ENCODE assay signal across 16 cellular contexts in the genomic region with DNA sequence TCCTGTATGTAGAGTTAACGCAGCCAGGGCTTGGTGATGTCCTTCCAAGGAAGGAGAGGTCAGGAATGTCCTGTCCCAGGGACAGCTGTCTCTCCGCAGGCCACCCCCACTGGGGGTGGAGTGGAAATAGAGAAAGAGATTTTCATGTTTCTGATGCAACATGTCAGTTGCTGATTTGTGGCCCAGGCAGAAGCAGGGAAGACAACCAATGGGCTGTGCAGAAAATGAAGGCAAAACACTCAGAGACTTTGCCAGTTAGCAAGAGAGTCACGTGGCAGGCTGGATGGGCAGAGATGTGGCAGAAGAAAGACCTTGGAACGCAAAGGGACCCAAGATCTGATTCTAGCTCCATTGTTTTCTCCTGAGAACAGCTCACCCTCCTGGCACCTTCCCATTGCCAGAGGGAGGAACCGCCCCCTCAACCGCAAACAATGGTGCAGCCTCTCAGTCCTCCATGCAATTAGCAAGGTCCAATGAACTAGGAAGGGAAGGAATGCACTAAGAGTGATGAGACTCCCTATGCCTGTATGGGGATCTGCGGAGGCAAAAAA.
DNase-seq lines count a peak whose midpoint lies in the region; ATAC-seq and TF ChIP-seq lines count a peak whose summit lies in the region.
"Had no signal": no experiment of that assay in that cellular context is flagged by ENCODE, and none has a peak within 500 bp of the region (broad histone marks: within the 10 kb centered on the region; RNA-seq: fewer than 3 reads in every experiment).

No MANE protein-coding gene starts in this region.

- H3K9me1 ChIP-seq in IMR-90 (ENCODE audit: insufficient read depth, low read length) = no peaks in the 10 kb centered on the region

- H4K91ac ChIP-seq in IMR-90 (ENCODE audit: insufficient read depth, low read depth, low read length) = no peak overlapping the region
- H4K91ac ChIP-seq in mesenchymal stem cell (ENCODE audit: low read length) = no peak overlapping the region

- H3K14ac ChIP-seq in IMR-90 (replicated peaks; ENCODE audit: low read depth, low read length) (no peak overlapping the region), mesenchymal stem cell (ENCODE audit: low read length in 2 of 2) (no peak overlapping the region)

- H3K4ac ChIP-seq in IMR-90 (ENCODE audit: low read depth, low read length) = no peak overlapping the region
- H3K4ac ChIP-seq in mesenchymal stem cell (ENCODE audit: low read depth in 1 of 2, low read length in 2 of 2) = no peak overlapping the region

- dilution Hi-C loops in IMR-90 (cut with HindIII; ENCODE audit: low sequenced_read_pairs, unreplicated experiment) = no loop called here

- H2AK9ac ChIP-seq in IMR-90 (replicated peaks; ENCODE audit: low read depth, low read length, poor library complexity) = peak overlapping the region; percentile 15

- H2BK15ac ChIP-seq in IMR-90 (ENCODE audit: low read depth, low read length) (no peak overlapping the region), mesenchymal stem cell (ENCODE audit: low read depth, poor library complexity, severe bottlenecking) (peak overlapping the region; percentile 45)

- no peaks in the 10 kb centered on the region for H3K9me3 ChIP-seq in IMR-90 (ENCODE audit: control insufficient read depth, insufficient read depth, low read length)
- H3K9me3 ChIP-seq in mesenchymal stem cell (ENCODE audit: control insufficient read depth, low read length) = no peaks in the 10 kb centered on the region
- H3K9me3 ChIP-seq: BE2C had no signal

- WGBS in IMR-90 (ENCODE audit: extremely low coverage in 2 of 2, insufficient read length in 1 of 2), 2 experiments = 26% methylated on average over 3 of the region's 7 CpGs; no CpG with 5 or more reads in 1 of the 2 experiments
- WGBS in mesenchymal stem cell = 68% methylated on average over 5 of the region's 7 CpGs

- CTCF ChIA-PET in IMR-90 (lab: Yijun Ruan, JAX) = interaction anchor here (0.6 to 1.7 kb wide), 4 partner anchors 16 to 187 kb away, joined by 3 to 4 read pairs (median 4); a partner anchor contains a TSS

- POLR2A ChIA-PET in IMR-90 (lab: Charles Lee; ENCODE audit: unreplicated experiment) = no interaction called here

- H3K4me2 ChIP-seq in IMR-90 (ENCODE audit: low read depth, low read length) (no peak overlapping the region), mesenchymal stem cell (ENCODE audit: low read length, poor library complexity, severe bottlenecking) (no peak overlapping the region)

- BruUV-seq in IMR-90 (replicated peaks; lab: Mats Ljungman, UMichigan) = no TSS peak

- H3K4me1 ChIP-seq in IMR-90 (ENCODE audit: control insufficient read depth, insufficient read depth, low read length) = no peaks in the 10 kb centered on the region
- no peaks in the 10 kb centered on the region for H3K4me1 ChIP-seq in mesenchymal stem cell (ENCODE audit: control insufficient read depth, insufficient read depth, low read depth, low read length)

- no peak overlapping the region for H2BK20ac ChIP-seq in IMR-90 (ENCODE audit: low read depth, low read length)

- intact Hi-C loops in IMR-90 (cut with micrococcal nuclease) = loop anchor here (2.0 to 10.0 kb wide), 5 partner anchors 60 to 575 kb away; a partner anchor contains a TSS
- intact Hi-C loops in dorsolateral prefrontal cortex (cut with DNase I) = loop anchor here (5.0 kb wide), 2 partner anchors 190 to 455 kb away; no protein-coding TSS in a partner anchor

- H2AFZ ChIP-seq in IMR-90 (replicated peaks; ENCODE audit: low read length, poor library complexity) (peak overlapping the region; percentile 32), mesenchymal stem cell (ENCODE audit: low read depth, low read length) (no peak overlapping the region)

- no peak for TF ChIP-seq POLR2A in IMR-90 (IDR thresholded peaks at IDR 0.05; ENCODE audit: low read depth, low read length)

- no peak overlapping the region for H2BK5ac ChIP-seq in IMR-90 (ENCODE audit: low read depth, low read length, poor library complexity, severe bottlenecking)
- no peak overlapping the region for H2BK5ac ChIP-seq in mesenchymal stem cell (ENCODE audit: low read depth, low read length, poor library complexity, severe bottlenecking)

- in situ Hi-C loops in IMR-90 (cut with MboI; ENCODE audit: low sequenced_read_pairs) = loop anchor here (5.0 kb wide), 1 partner anchor 460 kb away; no protein-coding TSS in a partner anchor

- H3K27ac ChIP-seq in IMR-90 (ENCODE audit: insufficient read depth, low read length) = no peak overlapping the region
- peak overlapping the region in 32 of 59 donors; percentile 2 to 74 (median 50) for H3K27ac ChIP-seq in dorsolateral prefrontal cortex
- no peak overlapping the region for H3K27ac ChIP-seq in mesenchymal stem cell (ENCODE audit: low read length, poor library complexity, severe bottlenecking)

- H3K18ac ChIP-seq in IMR-90 (ENCODE audit: low read depth, low read length) (no peak overlapping the region), mesenchymal stem cell (ENCODE audit: low read depth in 1 of 2, low read length in 2 of 2) (no peak overlapping the region)

- no peak overlapping the region for H4K8ac ChIP-seq in IMR-90 (ENCODE audit: low read depth in 2 of 2, low read length in 2 of 2)
- H4K8ac ChIP-seq in mesenchymal stem cell (ENCODE audit: low read length) = no peak overlapping the region

- H4K20me1 ChIP-seq in IMR-90 (ENCODE audit: insufficient read depth, low read length) = no peaks in the 10 kb centered on the region

- H2BK120ac ChIP-seq in IMR-90 (ENCODE audit: low read depth, low read length) (no peak overlapping the region), mesenchymal stem cell (ENCODE audit: low read depth, low read length) (no peak overlapping the region)

- no peak overlapping the region for H3K56ac ChIP-seq in IMR-90 (ENCODE audit: extremely low read depth, insufficient read depth, low read length)

- TF ChIP-seq CTCF in AG09309 (IDR thresholded peaks at IDR 0.05; ENCODE audit: control insufficient read depth, insufficient read depth, low read depth, low read length, missing control alignments) (no peak), IMR-90 (conservative IDR thresholded peaks at IDR 0.05; ENCODE audit: low read depth, low read length) (no peak), dorsolateral prefrontal cortex (IDR thresholded peaks at IDR 0.05 in 54 of 56, conservative IDR thresholded peaks at IDR 0.05 in 2 of 56; ENCODE audit: low read depth in 1 of 56, partially characterized antibody in 56 of 56) (no peak)

- H2BK12ac ChIP-seq in mesenchymal stem cell (ENCODE audit: low read length in 2 of 2) = no peak overlapping the region

- H3K79me1 ChIP-seq in IMR-90 (ENCODE audit: low read depth in 1 of 2, low read length in 2 of 2) (no peaks in the 10 kb centered on the region), mesenchymal stem cell (replicated peaks; ENCODE audit: low read length, poor library complexity, severe bottlenecking) (no peaks in the 10 kb centered on the region)

- H3K23ac ChIP-seq in IMR-90 (ENCODE audit: low read depth, low read length) = no peak overlapping the region
- H3K23ac ChIP-seq in mesenchymal stem cell (ENCODE audit: low read length in 2 of 2) = no peak overlapping the region

- no peak overlapping the region for H2AK5ac ChIP-seq in IMR-90 (ENCODE audit: low read depth, low read length)
- no peak overlapping the region for H2AK5ac ChIP-seq in mesenchymal stem cell (ENCODE audit: low read length, severe bottlenecking)

- DNase-seq in AG09309 (ENCODE audit: low read depth) (peak; percentile 11), IMR-90 (no peak), dorsolateral prefrontal cortex (peak in 5 of 10 donors; percentile 24 to 56 (median 51)), mesenchymal stem cell (no peak), NCI-H2196 treated with DMSO at 0.1 percent for 48 hours (lab: John Stamatoyannopoulos, UW; ENCODE audit: unreplicated experiment) (no peak)
- DNase-seq in stimulated activated CD4-positive, alpha-beta T cell treated with anti-CD3 and anti-CD28 coated beads, Interleukin-15, amount 100 ng/mL, for 24 hours = no peak
- DNase-seq: activated CD4-positive, alpha-beta T cell treated with anti-CD3 and anti-CD28 coated beads for 48 hours; activated gamma-delta T cell treated with Interleukin-2 at 50 U/mL for 16 hours; BE2C; cortex of kidney; GDM1; naive thymus-derived CD8-positive, alpha-beta T cell; NCI-H446; stimulated activated naive CD8-positive, alpha-beta T cell treated with anti-CD3 and anti-CD28 coated beads, Interleukin-15, Interleukin-2, amounts not matched to agents 100 U/mL and 50 U/mL, for 24 hours had no signal

- H3K9ac ChIP-seq in IMR-90 (ENCODE audit: low read depth, low read length) (no peak overlapping the region), mesenchymal stem cell (ENCODE audit: low read length) (no peak overlapping the region)

- no peak for ATAC-seq in IMR-90 (ENCODE audit: low read depth)
- ATAC-seq in HG03159 (IDR thresholded peaks at IDR 0.05; ENCODE audit: unreplicated experiment) = no peak
- no peak for ATAC-seq in HG02973 (IDR thresholded peaks at IDR 0.05; ENCODE audit: unreplicated experiment)
- ATAC-seq: naive thymus-derived CD8-positive, alpha-beta T cell; stimulated activated naive CD8-positive, alpha-beta T cell treated with anti-CD3 and anti-CD28 coated beads, Interleukin-15, Interleukin-2, amounts not matched to agents 100 U/mL and 50 U/mL, for 24 hours had no signal

- no peak for TF ChIP-seq RAD21 in IMR-90 (IDR thresholded peaks at IDR 0.05; ENCODE audit: low read length)

- no peaks in the 10 kb centered on the region for H3K36me3 ChIP-seq in IMR-90 (ENCODE audit: control insufficient read depth, insufficient read depth, low read length)
- H3K36me3 ChIP-seq in mesenchymal stem cell (ENCODE audit: control insufficient read depth in 1 of 2, insufficient read depth in 2 of 2, low read depth in 1 of 2, low read length in 2 of 2) = no peaks in the 10 kb centered on the region
- H3K36me3 ChIP-seq: BE2C had no signal

- H3K27me3 ChIP-seq in IMR-90 (ENCODE audit: control insufficient read depth, insufficient read depth, low read length) (peaks cover 8% of the 10 kb centered on the region), dorsolateral prefrontal cortex (no peaks in the 10 kb centered on the region), mesenchymal stem cell (ENCODE audit: control insufficient read depth in 1 of 2, insufficient read depth in 1 of 2, low read length in 2 of 2) (peaks cover 0 to 26% of the 10 kb centered on the region in 2 experiments)
- H3K27me3 ChIP-seq: BE2C had no signal

- H3K4me3 ChIP-seq in AG09309 (ENCODE audit: control insufficient read depth, low read depth, low read length) (no peak overlapping the region), IMR-90 (ENCODE audit: insufficient read depth, low read depth, low read length) (no peak overlapping the region), dorsolateral prefrontal cortex (no peak overlapping the region), mesenchymal stem cell (ENCODE audit: insufficient read depth in 1 of 2, low read depth in 1 of 2, low read length in 2 of 2) (no peak overlapping the region)

- H4K5ac ChIP-seq in IMR-90 (ENCODE audit: low read depth, low read length) = no peak overlapping the region

TF ChIP-seq in IMR-90, 13 proteins besides CTCF, POLR2A, EP300 and RAD21 (continues in another document):
- no peak for TF ChIP-seq CEBPB (IDR thresholded peaks at IDR 0.05; ENCODE audit: low read depth, low read length)
- no peak for TF ChIP-seq MAFK (IDR thresholded peaks at IDR 0.05; ENCODE audit: low read depth, low read length)
- TF ChIP-seq SMC3 (IDR thresholded peaks at IDR 0.05; ENCODE audit: low read depth, low read length) = no peak
- TF ChIP-seq RCOR1 (IDR thresholded peaks at IDR 0.05; ENCODE audit: insufficient replicate concordance, low read length) = no peak

Comparison
In these comparisons a context has a peak if more than half of its experiments do, and no peak if none do; other contexts are left out.
1. H3K27ac ChIP-seq: peak in dorsolateral prefrontal cortex (32 of 59); none in IMR-90 (single experiment) and mesenchymal stem cell (single experiment).